ENCODE assay signal across 19 cellular contexts in genomic region chr10:74310652-74311257, GRCh38.
DNase-seq lines count a peak whose midpoint lies in the region; ATAC-seq and TF ChIP-seq lines count a peak whose summit lies in the region.
"Had no signal": no experiment of that assay in that cellular context is flagged by ENCODE, and none has a peak within 500 bp of the region (broad histone marks: within the 10 kb centered on the region; RNA-seq: fewer than 3 reads in every experiment).

No MANE protein-coding gene starts in this region.

- intact Hi-C loops in psoas muscle (cut with DNase I) = no loop called here

- in situ Hi-C loops in astrocyte of the spinal cord (cut with HindIII; ENCODE audit: low sequenced_read_pairs) = no loop called here
- in situ Hi-C loops in brain microvascular endothelial cell (cut with HindIII; ENCODE audit: low pct_ligation_motif_present, low sequenced_read_pairs) = no loop called here

- H3K27me3 ChIP-seq in psoas muscle (ENCODE audit: insufficient read depth in 3 of 3, low read length in 2 of 3) = no peaks in the 10 kb centered on the region
- no peaks in the 10 kb centered on the region for H3K27me3 ChIP-seq in brain microvascular endothelial cell (replicated peaks)
- H3K27me3 ChIP-seq: BE2C had no signal

- no peaks in the 10 kb centered on the region for H3K36me3 ChIP-seq in HEK293 (ENCODE audit: control insufficient read depth in 2 of 2, insufficient read depth in 1 of 2, low read length in 2 of 2)
- H3K36me3 ChIP-seq in psoas muscle (ENCODE audit: insufficient read depth in 1 of 2, low read depth in 1 of 2) = no peaks in the 10 kb centered on the region
- no peaks in the 10 kb centered on the region for H3K36me3 ChIP-seq in brain microvascular endothelial cell (replicated peaks)
- H3K36me3 ChIP-seq: BE2C had no signal

- CTCF ChIA-PET in HEK293 (lab: Yijun Ruan, JAX) = no interaction called here

- H3K9me3 ChIP-seq in HEK293 (ENCODE audit: control insufficient read depth, insufficient read depth, low read depth, low read length) (no peaks in the 10 kb centered on the region), psoas muscle (no peaks in the 10 kb centered on the region)
- H3K9me3 ChIP-seq: BE2C had no signal

- WGBS in psoas muscle, 3 donors = 94 to 98% (median 97%) methylated on average over 2 of the region's 2 CpGs

- TF ChIP-seq CTCF in HEK293 (tag by site-specific recombination; IDR thresholded peaks at IDR 0.05) = no peak
- TF ChIP-seq CTCF in astrocyte of the spinal cord (IDR thresholded peaks at IDR 0.05; ENCODE audit: low read depth, low read length) = no peak
- TF ChIP-seq CTCF in psoas muscle (IDR thresholded peaks at IDR 0.05) = no peak
- TF ChIP-seq CTCF in brain microvascular endothelial cell (IDR thresholded peaks at IDR 0.05; ENCODE audit: low read depth, low read length, missing control alignments) = no peak

- ATAC-seq in psoas muscle = no peak
- ATAC-seq: Right ventricle myocardium inferior had no signal

- H3K27ac ChIP-seq in HEK293 (ENCODE audit: extremely low read depth, low read depth, low read length) = no peak overlapping the region
- H3K27ac ChIP-seq in psoas muscle = no peak overlapping the region
- H3K27ac ChIP-seq in brain microvascular endothelial cell = no peak overlapping the region
- H3K27ac ChIP-seq: GM23248, SK-N-MC had no signal

- H3K4me3 ChIP-seq in HEK293 (ENCODE audit: low read depth, low read length) (no peak overlapping the region), astrocyte of the spinal cord (ENCODE audit: low read depth, low read length) (no peak overlapping the region), psoas muscle (no peak overlapping the region), brain microvascular endothelial cell (ENCODE audit: low read depth, low read length) (no peak overlapping the region)
- H3K4me3 ChIP-seq: GM23248, SK-N-MC had no signal

- POLR2A ChIA-PET in HEK293 (lab: Yijun Ruan, JAX) = no interaction called here

- peaks cover 14% of the 10 kb centered on the region for H3K4me1 ChIP-seq in HEK293 (ENCODE audit: control insufficient read depth, insufficient read depth, low read length)
- no peaks in the 10 kb centered on the region for H3K4me1 ChIP-seq in psoas muscle

- DNase-seq in NCI-H146 (lab: John Stamatoyannopoulos, UW) (peak; percentile 85), astrocyte of the spinal cord (ENCODE audit: low read depth, low spot score) (peak; percentile 40), left kidney (ENCODE audit: low read depth, low spot score) (peak; percentile 21), psoas muscle (no peak), brain microvascular endothelial cell (no peak)
- no peak for DNase-seq in activated CD4-positive, alpha-beta T cell treated with anti-CD3 and anti-CD28 coated beads for 4 hours
- DNase-seq: BE2C; CD4-positive, alpha-beta memory T cell; DMS79 treated with DMSO at 0.1 percent for 48 hours; GDM1; GM23248; KBM-7; NCI-H1092; NCI-H226; NCI-H526 treated with DMSO at 0.1 percent for 48 hours; T-helper 1 cell had no signal

TF ChIP-seq in HEK293, 187 proteins besides CTCF, POLR2A, EP300 and RAD21:
- TF ChIP-seq ZEB2 (tag by site-specific recombination; IDR thresholded peaks at IDR 0.05) = 0 out of 2 replicates have a peak, but pooled peaks have one; percentile 40
- peak; percentile 78 for TF ChIP-seq FEZF1 (tag by site-specific recombination; IDR thresholded peaks at IDR 0.05)
- peak; percentile 10; the same call in 1 of the 2 replicates for TF ChIP-seq SP7 (tag by site-specific recombination; IDR thresholded peaks at IDR 0.05)
- peak; percentile 47; the same call in 1 of the 2 replicates for TF ChIP-seq ZXDB (tag by site-specific recombination; IDR thresholded peaks at IDR 0.05)
- TF ChIP-seq, protein P1, sequence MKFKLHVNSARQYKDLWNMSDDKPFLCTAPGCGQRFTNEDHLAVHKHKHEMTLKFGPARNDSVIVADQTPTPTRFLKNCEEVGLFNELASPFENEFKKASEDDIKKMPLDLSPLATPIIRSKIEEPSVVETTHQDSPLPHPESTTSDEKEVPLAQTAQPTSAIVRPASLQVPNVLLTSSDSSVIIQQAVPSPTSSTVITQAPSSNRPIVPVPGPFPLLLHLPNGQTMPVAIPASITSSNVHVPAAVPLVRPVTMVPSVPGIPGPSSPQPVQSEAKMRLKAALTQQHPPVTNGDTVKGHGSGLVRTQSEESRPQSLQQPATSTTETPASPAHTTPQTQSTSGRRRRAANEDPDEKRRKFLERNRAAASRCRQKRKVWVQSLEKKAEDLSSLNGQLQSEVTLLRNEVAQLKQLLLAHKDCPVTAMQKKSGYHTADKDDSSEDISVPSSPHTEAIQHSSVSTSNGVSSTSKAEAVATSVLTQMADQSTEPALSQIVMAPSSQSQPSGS (tag by site-specific recombination; IDR thresholded peaks at IDR 0.05; ENCODE audit: low read depth) = peak; percentile 95
- TF ChIP-seq YY1 (tag by site-specific recombination; IDR thresholded peaks at IDR 0.05) = no peak
- TF ChIP-seq ZNF629 (tag by site-specific recombination; IDR thresholded peaks at IDR 0.05) = peak; percentile 80
- TF ChIP-seq ZNF670 (tag by site-specific recombination; IDR thresholded peaks at IDR 0.05; ENCODE audit: low read depth) = no peak
- 0 out of 2 replicates have a peak, but pooled peaks have one; percentile 19 for TF ChIP-seq ZNF366 (tag by site-specific recombination; conservative IDR thresholded peaks at IDR 0.05)
- TF ChIP-seq ZNF2 (tag by site-specific recombination; IDR thresholded peaks at IDR 0.05) = no peak
- TF ChIP-seq ZNF654 (tag by site-specific recombination; IDR thresholded peaks at IDR 0.05; ENCODE audit: low read depth) = no peak
- peak; percentile 91 for TF ChIP-seq WT1 (tag by site-specific recombination; IDR thresholded peaks at IDR 0.05)
- peak; percentile 48; the same call in 1 of the 2 replicates for TF ChIP-seq ZBTB21 (tag by site-specific recombination; IDR thresholded peaks at IDR 0.05)
- TF ChIP-seq ZNF24 (tag by site-specific recombination; IDR thresholded peaks at IDR 0.05) = 0 out of 2 replicates have a peak, but pooled peaks have one; percentile 19
- TF ChIP-seq, protein P2, sequence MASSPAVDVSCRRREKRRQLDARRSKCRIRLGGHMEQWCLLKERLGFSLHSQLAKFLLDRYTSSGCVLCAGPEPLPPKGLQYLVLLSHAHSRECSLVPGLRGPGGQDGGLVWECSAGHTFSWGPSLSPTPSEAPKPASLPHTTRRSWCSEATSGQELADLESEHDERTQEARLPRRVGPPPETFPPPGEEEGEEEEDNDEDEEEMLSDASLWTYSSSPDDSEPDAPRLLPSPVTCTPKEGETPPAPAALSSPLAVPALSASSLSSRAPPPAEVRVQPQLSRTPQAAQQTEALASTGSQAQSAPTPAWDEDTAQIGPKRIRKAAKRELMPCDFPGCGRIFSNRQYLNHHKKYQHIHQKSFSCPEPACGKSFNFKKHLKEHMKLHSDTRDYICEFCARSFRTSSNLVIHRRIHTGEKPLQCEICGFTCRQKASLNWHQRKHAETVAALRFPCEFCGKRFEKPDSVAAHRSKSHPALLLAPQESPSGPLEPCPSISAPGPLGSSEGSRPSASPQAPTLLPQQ (tag by site-specific recombination; IDR thresholded peaks at IDR 0.05) = 0 out of 2 replicates have a peak, but pooled peaks have one; percentile 27
- no peak for TF ChIP-seq ZFP41 (tag by site-specific recombination; IDR thresholded peaks at IDR 0.05; ENCODE audit: borderline replicate concordance)
- TF ChIP-seq, protein P3, sequence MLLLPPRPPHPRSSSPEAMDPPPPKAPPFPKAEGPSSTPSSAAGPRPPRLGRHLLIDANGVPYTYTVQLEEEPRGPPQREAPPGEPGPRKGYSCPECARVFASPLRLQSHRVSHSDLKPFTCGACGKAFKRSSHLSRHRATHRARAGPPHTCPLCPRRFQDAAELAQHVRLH (tag by site-specific recombination; IDR thresholded peaks at IDR 0.05) = peak; percentile 46; the same call in 1 of the 2 replicates
- TF ChIP-seq ZNF223 (tag by site-specific recombination; IDR thresholded peaks at IDR 0.05) = no peak
- TF ChIP-seq PRDM6 (tag by site-specific recombination; IDR thresholded peaks at IDR 0.05) = peak; percentile 89
- TF ChIP-seq ZNF155 (tag by site-specific recombination; IDR thresholded peaks at IDR 0.05) = no peak
- TF ChIP-seq ZNF548 (tag by site-specific recombination; IDR thresholded peaks at IDR 0.05) = no peak
- TF ChIP-seq, protein P4, sequence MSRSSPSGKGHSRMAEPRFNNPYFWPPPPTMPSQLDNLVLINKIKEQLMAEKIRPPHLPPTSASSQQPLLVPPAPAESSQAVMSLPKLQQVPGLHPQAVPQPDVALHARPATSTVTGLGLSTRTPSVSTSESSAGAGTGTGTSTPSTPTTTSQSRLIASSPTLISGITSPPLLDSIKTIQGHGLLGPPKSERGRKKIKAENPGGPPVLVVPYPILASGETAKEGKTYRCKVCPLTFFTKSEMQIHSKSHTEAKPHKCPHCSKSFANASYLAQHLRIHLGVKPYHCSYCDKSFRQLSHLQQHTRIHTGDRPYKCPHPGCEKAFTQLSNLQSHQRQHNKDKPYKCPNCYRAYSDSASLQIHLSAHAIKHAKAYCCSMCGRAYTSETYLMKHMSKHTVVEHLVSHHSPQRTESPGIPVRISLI (tag by site-specific recombination; IDR thresholded peaks at IDR 0.05) = peak; percentile 85

Comparison
In these comparisons a context has a peak if more than half of its experiments do, and no peak if none do; other contexts are left out.
1. DNase-seq: peak in NCI-H146 (single experiment), astrocyte of the spinal cord (single experiment) and left kidney (single experiment); none in psoas muscle (0 of 2), brain microvascular endothelial cell (single experiment) and activated CD4-positive, alpha-beta T cell treated with anti-CD3 and anti-CD28 coated beads for 4 hours (0 of 2).